Comparison of ENCODE assay signal across 8 cellular contexts in genomic region chr14:76961631-76962302, GRCh38.
A peak's percentile ranks its signal among the peaks of the same experiment; 100 is the strongest.
DNase-seq lines count a peak whose midpoint lies in the region; ATAC-seq and TF ChIP-seq lines count a peak whose summit lies in the region.

No MANE protein-coding gene starts in this region.

- H3K4me3 ChIP-seq in BE2C (ENCODE audit: low read depth, low read length), result peak overlapping the region; percentile 44
- H3K4me3 ChIP-seq in OCI-LY7 (ENCODE audit: low read depth, low read length, poor library complexity, severe bottlenecking), result peak overlapping the region; percentile 62
- peak overlapping the region; percentile 29 to 60 (median 42) for H3K4me3 ChIP-seq in esophagus squamous epithelium
- H3K4me3 ChIP-seq in naive thymus-derived CD4-positive, alpha-beta T cell (ENCODE audit: low read length), result peak overlapping the region; percentile 82

- CTCF ChIA-PET in OCI-LY7 (lab: Charles Lee; ENCODE audit: unreplicated experiment), result interaction anchor here (0.6 to 1.2 kb wide), 4 partner anchors 13 to 89 kb away, joined by 3 read pairs; no protein-coding TSS in a partner anchor
- CTCF ChIA-PET in naive thymus-derived CD4-positive, alpha-beta T cell (lab: Charles Lee), result interaction anchor here (0.6 to 2.8 kb wide), 23 partner anchors 8 to 109 kb away, joined by 3 to 20 read pairs (median 5); partner anchors contain the start of gene IRF2BPL

- intact Hi-C loops in OCI-LY7 (cut with micrococcal nuclease; ENCODE audit: unreplicated experiment) (loop anchor here (1.0 kb wide), 2 partner anchors 67 to 92 kb away; partner anchors contain the start of gene IRF2BPL), esophagus squamous epithelium (cut with DNase I) (no loop called here)
- intact Hi-C loops in naive thymus-derived CD4-positive, alpha-beta T cell (cut with micrococcal nuclease), result loop anchor here (1.0 to 2.0 kb wide), 13 partner anchors 8 to 655 kb away; partner anchors contain the start of genes CIPC (in 2 of the 2), IRF2BPL (in 2 of the 2), GSTZ1 (in 1 of the 2) and POMT2 (in 1 of the 2)

- H3K27me3 ChIP-seq in BE2C (no peaks in the 10 kb centered on the region), esophagus squamous epithelium (no peaks in the 10 kb centered on the region)
- H3K27me3 ChIP-seq in naive thymus-derived CD4-positive, alpha-beta T cell (ENCODE audit: control insufficient read depth in 2 of 2, insufficient read depth in 2 of 2, low read length in 2 of 2), result no peaks in the 10 kb centered on the region

- H3K9me3 ChIP-seq in BE2C, result no peaks in the 10 kb centered on the region
- H3K9me3 ChIP-seq in OCI-LY7 (ENCODE audit: low read length), result no peaks in the 10 kb centered on the region
- H3K9me3 ChIP-seq in esophagus squamous epithelium, result no peaks in the 10 kb centered on the region
- no peaks in the 10 kb centered on the region for H3K9me3 ChIP-seq in naive thymus-derived CD4-positive, alpha-beta T cell (ENCODE audit: control insufficient read depth in 2 of 3, low read length in 3 of 3)

- WGBS in esophagus squamous epithelium, 2 donors, result 0% methylated on average over 23 to 24 of the region's 24 CpGs

- POLR2A ChIA-PET in OCI-LY7 (lab: Charles Lee), result interaction anchor here (0.6 to 2.2 kb wide), 9 partner anchors 9 to 102 kb away, joined by 3 to 10 read pairs (median 3); no protein-coding TSS in a partner anchor
- POLR2A ChIA-PET in naive thymus-derived CD4-positive, alpha-beta T cell (lab: Charles Lee), result interaction anchor here (0.7 to 3.6 kb wide), 26 partner anchors 8 to 159 kb away, joined by 3 to 29 read pairs (median 8); no protein-coding TSS in a partner anchor

- peak overlapping the region; percentile 76 for H3K4me3 Mint-ChIP-seq in activated T-cell treated with anti-CD3 and anti-CD28 coated beads, Interleukin-2, amount 50 U/mL, for 4 hours
- H3K4me3 Mint-ChIP-seq in naive thymus-derived CD4-positive, alpha-beta T cell, result peak overlapping the region; percentile 80 to 86 (median 84)
- H3K4me3 Mint-ChIP-seq in stimulated activated effector memory CD8-positive, alpha-beta T cell treated with anti-CD3 and anti-CD28 coated beads, Interleukin-12 subunit alpha, Interleukin-12 subunit beta, amount 100 ng/mL, for 72 hours, result peak overlapping the region; percentile 78

- BruUV-seq in OCI-LY7 (replicated peaks; lab: Mats Ljungman, UMichigan), result no TSS peak

- H3K27ac ChIP-seq in OCI-LY7 (ENCODE audit: low read depth, low read length, poor library complexity, severe bottlenecking) (peak overlapping the region; percentile 28), esophagus squamous epithelium (peak overlapping the region; percentile 84 to 96 (median 92))
- peak overlapping the region; percentile 87 for H3K27ac ChIP-seq in naive thymus-derived CD4-positive, alpha-beta T cell (ENCODE audit: low read depth, low read length)

- H3K36me3 Mint-ChIP-seq in activated T-cell treated with anti-CD3 and anti-CD28 coated beads, Interleukin-2, amount 50 U/mL, for 4 hours (ENCODE audit: insufficient read depth), result no peaks in the 10 kb centered on the region
- peaks cover 0 to 4% (median 0%) of the 10 kb centered on the region in 5 donors for H3K36me3 Mint-ChIP-seq in naive thymus-derived CD4-positive, alpha-beta T cell
- peaks cover 38% of the 10 kb centered on the region for H3K36me3 Mint-ChIP-seq in stimulated activated effector memory CD8-positive, alpha-beta T cell treated with anti-CD3 and anti-CD28 coated beads, Interleukin-12 subunit alpha, Interleukin-12 subunit beta, amount 100 ng/mL, for 72 hours

- peak overlapping the region; percentile 77 for H3K4me2 ChIP-seq in OCI-LY7 (ENCODE audit: low read length)

- H2AFZ ChIP-seq in OCI-LY7 (ENCODE audit: low read length), result no peak overlapping the region

- DNase-seq in BE2C (peak; percentile 49), OCI-LY7 (ENCODE audit: low spot score) (peak; percentile 91), esophagus squamous epithelium (lab: John Stamatoyannopoulos, UW) (peak; percentile 61)
- peak; percentile 98 for DNase-seq in activated T-cell treated with anti-CD3 and anti-CD28 coated beads, Interleukin-2, amount 50 U/mL, for 4 hours
- DNase-seq in naive thymus-derived CD4-positive, alpha-beta T cell, result peak; percentile 67 to 98 (median 91)
- peak; percentile 90 to 98 for DNase-seq in stimulated activated effector memory CD8-positive, alpha-beta T cell treated with anti-CD3 and anti-CD28 coated beads, Interleukin-12 subunit alpha, Interleukin-12 subunit beta, amount 100 ng/mL, for 72 hours (ENCODE audit: low spot score in 2 of 2)

- ATAC-seq in GM19035 (IDR thresholded peaks at IDR 0.05; ENCODE audit: unreplicated experiment) (peak; percentile 84), HG03196 (IDR thresholded peaks at IDR 0.05; ENCODE audit: unreplicated experiment) (peak; percentile 78)
- ATAC-seq in activated T-cell treated with anti-CD3 and anti-CD28 coated beads, Interleukin-2, amount 50 U/mL, for 4 hours, result peak; percentile 93 to 96
- peak; percentile 98 for ATAC-seq in naive thymus-derived CD4-positive, alpha-beta T cell
- peak; percentile 92 for ATAC-seq in stimulated activated effector memory CD8-positive, alpha-beta T cell treated with anti-CD3 and anti-CD28 coated beads, Interleukin-12 subunit alpha, Interleukin-12 subunit beta, amount 100 ng/mL, for 72 hours

- H3K36me3 ChIP-seq in BE2C (no peaks in the 10 kb centered on the region), OCI-LY7 (ENCODE audit: insufficient read depth, low read length) (no peaks in the 10 kb centered on the region), esophagus squamous epithelium (no peaks in the 10 kb centered on the region)
- no peaks in the 10 kb centered on the region for H3K36me3 ChIP-seq in naive thymus-derived CD4-positive, alpha-beta T cell (ENCODE audit: control insufficient read depth in 2 of 3, insufficient read depth in 3 of 3, low read length in 3 of 3)

- peaks cover 40% of the 10 kb centered on the region for H3K4me1 ChIP-seq in BE2C
- peaks cover 25% of the 10 kb centered on the region for H3K4me1 ChIP-seq in OCI-LY7 (ENCODE audit: insufficient read depth, low read length, poor library complexity, severe bottlenecking)
- H3K4me1 ChIP-seq in esophagus squamous epithelium, result peaks cover 30 to 89% (median 46%) of the 10 kb centered on the region in 3 donors
- H3K4me1 ChIP-seq in naive thymus-derived CD4-positive, alpha-beta T cell (ENCODE audit: control insufficient read depth in 2 of 2, insufficient read depth in 2 of 2, low read length in 2 of 2), result peaks cover 45 to 64% of the 10 kb centered on the region in 2 donors

- peak in 1 of 4 donors; percentile 9 for TF ChIP-seq POLR2A in esophagus squamous epithelium (IDR thresholded peaks at IDR 0.05)

- H3K27me3 Mint-ChIP-seq in activated T-cell treated with anti-CD3 and anti-CD28 coated beads, Interleukin-2, amount 50 U/mL, for 4 hours (ENCODE audit: low read depth), result no peaks in the 10 kb centered on the region
- H3K27me3 Mint-ChIP-seq in naive thymus-derived CD4-positive, alpha-beta T cell, result peaks cover 0 to 8% (median 0%) of the 10 kb centered on the region in 5 donors

- H3K9me2 ChIP-seq in OCI-LY7 (ENCODE audit: insufficient read depth, low read length), result no peaks in the 10 kb centered on the region

- TF ChIP-seq CTCF in BE2C (IDR thresholded peaks at IDR 0.05; ENCODE audit: low read depth, low read length) (no peak), OCI-LY7 (conservative IDR thresholded peaks at IDR 0.05; ENCODE audit: low read length) (no peak), esophagus squamous epithelium (IDR thresholded peaks at IDR 0.05) (no peak)

- H3K9me3 Mint-ChIP-seq in activated T-cell treated with anti-CD3 and anti-CD28 coated beads, Interleukin-2, amount 50 U/mL, for 4 hours, result no peaks in the 10 kb centered on the region
- peaks cover 0 to 6% (median 0%) of the 10 kb centered on the region in 11 donors for H3K9me3 Mint-ChIP-seq in naive thymus-derived CD4-positive, alpha-beta T cell
- no peaks in the 10 kb centered on the region for H3K9me3 Mint-ChIP-seq in stimulated activated effector memory CD8-positive, alpha-beta T cell treated with anti-CD3 and anti-CD28 coated beads, Interleukin-12 subunit alpha, Interleukin-12 subunit beta, amount 100 ng/mL, for 72 hours

- H3K79me2 ChIP-seq in OCI-LY7 (ENCODE audit: insufficient read depth, low read depth, low read length), result no peaks in the 10 kb centered on the region

- no peaks in the 10 kb centered on the region for H4K20me1 ChIP-seq in OCI-LY7 (ENCODE audit: insufficient read depth, low read length)

- H3K4me1 Mint-ChIP-seq in activated T-cell treated with anti-CD3 and anti-CD28 coated beads, Interleukin-2, amount 50 U/mL, for 4 hours (ENCODE audit: low read depth), result peaks cover 89% of the 10 kb centered on the region
- peaks cover 44 to 91% (median 84%) of the 10 kb centered on the region in 7 donors for H3K4me1 Mint-ChIP-seq in naive thymus-derived CD4-positive, alpha-beta T cell
- H3K4me1 Mint-ChIP-seq in stimulated activated effector memory CD8-positive, alpha-beta T cell treated with anti-CD3 and anti-CD28 coated beads, Interleukin-12 subunit alpha, Interleukin-12 subunit beta, amount 100 ng/mL, for 72 hours, result peaks cover 90% of the 10 kb centered on the region

- H3K27ac Mint-ChIP-seq in naive thymus-derived CD4-positive, alpha-beta T cell, result peak overlapping the region; percentile 87 to 99 (median 91)
- peak overlapping the region; percentile 84 for H3K27ac Mint-ChIP-seq in stimulated activated effector memory CD8-positive, alpha-beta T cell treated with anti-CD3 and anti-CD28 coated beads, Interleukin-12 subunit alpha, Interleukin-12 subunit beta, amount 100 ng/mL, for 72 hours

Comparison
In these comparisons a context has a peak if more than half of its experiments do, and no peak if none do; other contexts are left out.
1. Peak in every context shown above with its lines: DNase-seq, ATAC-seq, H3K4me3 ChIP-seq and H3K27ac ChIP-seq.
2. H3K27ac ChIP-seq: peak in every context shown above with its lines; median percentile 92 in esophagus squamous epithelium; 87 in naive thymus-derived CD4-positive, alpha-beta T cell; 28 in OCI-LY7.